ENCODE assay signal across 1 cellular context in the genomic region with DNA sequence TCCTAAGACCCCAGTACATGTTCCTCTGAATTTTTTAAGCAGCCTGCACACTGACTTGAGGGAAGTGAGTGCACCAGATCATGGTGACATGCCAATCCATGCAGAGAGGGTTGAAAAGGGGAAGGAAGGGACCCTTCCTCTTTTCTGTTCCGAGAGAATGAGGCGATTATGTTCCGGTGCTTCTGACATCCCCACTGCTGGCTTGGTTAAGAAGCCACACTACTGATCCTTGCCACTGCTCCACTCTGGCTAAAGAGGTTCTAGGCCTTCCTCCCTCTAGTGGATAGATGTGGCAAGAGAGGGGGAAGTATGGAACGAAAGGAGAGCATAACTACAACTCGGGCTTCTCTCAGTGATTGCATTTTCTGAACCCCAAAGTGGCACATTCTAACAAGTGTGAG.
TF ChIP-seq lines count a peak whose summit lies in the region.

No MANE protein-coding gene starts in this region.

TF ChIP-seq in HepG2, 621 proteins besides CTCF, POLR2A, EP300 and RAD21 (continued from another document and continues in another):
- TF ChIP-seq ZNF609 (CRISPR knock-in tag; IDR thresholded peaks at IDR 0.05; ENCODE audit: borderline replicate concordance): no peak
- no peak for TF ChIP-seq SNRNP70 (IDR thresholded peaks at IDR 0.05; ENCODE audit: low read depth, low read length)
- TF ChIP-seq KIAA2018 (CRISPR knock-in tag; IDR thresholded peaks at IDR 0.05; ENCODE audit: borderline replicate concordance): no peak
- no peak for TF ChIP-seq ZMAT3 (CRISPR knock-in tag; conservative IDR thresholded peaks at IDR 0.05)
- TF ChIP-seq HNF4G (IDR thresholded peaks at IDR 0.05; ENCODE audit: borderline replicate concordance, low read depth, low read length): no peak
- no peak for TF ChIP-seq HNF4G (CRISPR knock-in tag; IDR thresholded peaks at IDR 0.05; ENCODE audit: borderline replicate concordance, low read depth)
- TF ChIP-seq, protein P1, sequence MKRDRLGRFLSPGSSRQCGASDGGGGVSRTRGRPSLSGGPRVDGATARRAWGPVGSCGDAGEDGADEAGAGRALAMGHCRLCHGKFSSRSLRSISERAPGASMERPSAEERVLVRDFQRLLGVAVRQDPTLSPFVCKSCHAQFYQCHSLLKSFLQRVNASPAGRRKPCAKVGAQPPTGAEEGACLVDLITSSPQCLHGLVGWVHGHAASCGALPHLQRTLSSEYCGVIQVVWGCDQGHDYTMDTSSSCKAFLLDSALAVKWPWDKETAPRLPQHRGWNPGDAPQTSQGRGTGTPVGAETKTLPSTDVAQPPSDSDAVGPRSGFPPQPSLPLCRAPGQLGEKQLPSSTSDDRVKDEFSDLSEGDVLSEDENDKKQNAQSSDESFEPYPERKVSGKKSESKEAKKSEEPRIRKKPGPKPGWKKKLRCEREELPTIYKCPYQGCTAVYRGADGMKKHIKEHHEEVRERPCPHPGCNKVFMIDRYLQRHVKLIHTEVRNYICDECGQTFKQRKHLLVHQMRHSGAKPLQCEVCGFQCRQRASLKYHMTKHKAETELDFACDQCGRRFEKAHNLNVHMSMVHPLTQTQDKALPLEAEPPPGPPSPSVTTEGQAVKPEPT (CRISPR knock-in tag; IDR thresholded peaks at IDR 0.05; ENCODE audit: low read depth): no peak
- no peak for TF ChIP-seq ZNF652 (CRISPR knock-in tag; IDR thresholded peaks at IDR 0.05; ENCODE audit: borderline replicate concordance, low read depth)
- TF ChIP-seq ELF4 (CRISPR knock-in tag; IDR thresholded peaks at IDR 0.05; ENCODE audit: borderline replicate concordance): no peak
- TF ChIP-seq, protein P2, sequence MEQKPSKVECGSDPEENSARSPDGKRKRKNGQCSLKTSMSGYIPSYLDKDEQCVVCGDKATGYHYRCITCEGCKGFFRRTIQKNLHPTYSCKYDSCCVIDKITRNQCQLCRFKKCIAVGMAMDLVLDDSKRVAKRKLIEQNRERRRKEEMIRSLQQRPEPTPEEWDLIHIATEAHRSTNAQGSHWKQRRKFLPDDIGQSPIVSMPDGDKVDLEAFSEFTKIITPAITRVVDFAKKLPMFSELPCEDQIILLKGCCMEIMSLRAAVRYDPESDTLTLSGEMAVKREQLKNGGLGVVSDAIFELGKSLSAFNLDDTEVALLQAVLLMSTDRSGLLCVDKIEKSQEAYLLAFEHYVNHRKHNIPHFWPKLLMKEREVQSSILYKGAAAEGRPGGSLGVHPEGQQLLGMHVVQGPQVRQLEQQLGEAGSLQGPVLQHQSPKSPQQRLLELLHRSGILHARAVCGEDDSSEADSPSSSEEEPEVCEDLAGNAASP (CRISPR knock-in tag; IDR thresholded peaks at IDR 0.05; ENCODE audit: borderline replicate concordance): no peak
- TF ChIP-seq ZNF570 (CRISPR knock-in tag; IDR thresholded peaks at IDR 0.05; ENCODE audit: borderline replicate concordance): no peak
- no peak for TF ChIP-seq TCF12 (IDR thresholded peaks at IDR 0.05)
- no peak for TF ChIP-seq TCF12 (CRISPR knock-in tag; IDR thresholded peaks at IDR 0.05)
- TF ChIP-seq KLF11 (CRISPR knock-in tag; IDR thresholded peaks at IDR 0.05): no peak
- no peak for TF ChIP-seq ZSCAN12 (CRISPR knock-in tag; IDR thresholded peaks at IDR 0.05)
- no peak for TF ChIP-seq AHDC1 (CRISPR knock-in tag; IDR thresholded peaks at IDR 0.05; ENCODE audit: borderline replicate concordance)
- TF ChIP-seq, protein P3, sequence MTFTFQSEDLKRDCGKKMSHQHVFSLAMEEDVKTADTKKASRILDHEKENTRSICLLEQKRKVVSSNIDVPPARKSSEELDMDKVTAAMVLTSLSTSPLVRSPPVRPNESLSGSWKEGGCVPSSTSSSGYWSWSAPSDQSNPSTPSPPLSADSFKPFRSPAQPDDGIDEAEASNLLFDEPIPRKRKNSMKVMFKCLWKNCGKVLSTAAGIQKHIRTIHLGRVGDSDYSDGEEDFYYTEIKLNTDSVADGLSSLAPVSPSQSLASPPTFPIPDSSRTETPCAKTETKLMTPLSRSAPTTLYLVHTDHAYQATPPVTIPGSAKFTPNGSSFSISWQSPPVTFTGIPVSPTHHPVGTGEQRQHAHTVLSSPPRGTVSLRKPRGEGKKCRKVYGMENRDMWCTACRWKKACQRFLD (CRISPR knock-in tag; IDR thresholded peaks at IDR 0.05; ENCODE audit: borderline replicate concordance): no peak
- TF ChIP-seq MTERF4 (CRISPR knock-in tag; IDR thresholded peaks at IDR 0.05): no peak
- TF ChIP-seq NFE2L2 (IDR thresholded peaks at IDR 0.05; ENCODE audit: low read length): no peak
- no peak for TF ChIP-seq MXD4 (CRISPR knock-in tag; IDR thresholded peaks at IDR 0.05)
- no peak for TF ChIP-seq FOSL1 (CRISPR knock-in tag; IDR thresholded peaks at IDR 0.05; ENCODE audit: borderline replicate concordance)
- TF ChIP-seq SNAPC2 (CRISPR knock-in tag; IDR thresholded peaks at IDR 0.05): no peak
- TF ChIP-seq MAFK (conservative IDR thresholded peaks at IDR 0.05 in 1 of 2, IDR thresholded peaks at IDR 0.05 in 1 of 2; ENCODE audit: low read length in 2 of 2): no peak
- no peak for TF ChIP-seq HMGA1 (CRISPR knock-in tag; conservative IDR thresholded peaks at IDR 0.05)
- TF ChIP-seq XRCC5 (optimal IDR thresholded peaks at IDR 0.05; ENCODE audit: low read length): peak; percentile 72
- TF ChIP-seq MIER2 (CRISPR knock-in tag; IDR thresholded peaks at IDR 0.05): no peak
